Comparison of ENCODE assay signal across 1 cellular context in genomic region chr7:149216402-149216801, GRCh38.
TF ChIP-seq lines count a peak whose summit lies in the region.

No MANE protein-coding gene starts in this region.

TF ChIP-seq in K562, 482 proteins besides CTCF, POLR2A, EP300 and RAD21:
- TF ChIP-seq NFE2 (IDR thresholded peaks at IDR 0.05; ENCODE audit: low read depth) (peak; percentile 43), TCF3 (CRISPR knock-in tag; IDR thresholded peaks at IDR 0.05) (peak; percentile 57; the same call in 1 of the 2 replicates), ZNF75A (CRISPR knock-in tag; IDR thresholded peaks at IDR 0.05) (no peak), NCOA4 (IDR thresholded peaks at IDR 0.05; ENCODE audit: partially characterized antibody) (no peak), MYNN (IDR thresholded peaks at IDR 0.05) (peak; percentile 52; the same call in 1 of the 2 replicates), MYNN (CRISPR knock-in tag; IDR thresholded peaks at IDR 0.05) (no peak), RBM15 (IDR thresholded peaks at IDR 0.05; ENCODE audit: insufficient read depth, low read length) (no peak), ARHGAP35 (IDR thresholded peaks at IDR 0.05; ENCODE audit: partially characterized antibody) (no peak), KLF16 (IDR thresholded peaks at IDR 0.05) (no peak), E2F8 (IDR thresholded peaks at IDR 0.05; ENCODE audit: low read depth, partially characterized antibody) (no peak), TEAD4 (IDR thresholded peaks at IDR 0.05; ENCODE audit: low read length) (0 out of 2 replicates have a peak, but pooled peaks have one; percentile 14), TEAD4 (CRISPR knock-in tag; IDR thresholded peaks at IDR 0.05; ENCODE audit: borderline replicate concordance) (no peak), SETDB1 (IDR thresholded peaks at IDR 0.05; ENCODE audit: low read length) (no peak), PKNOX1 (IDR thresholded peaks at IDR 0.05) (peak; percentile 12; the same call in 1 of the 2 replicates), LEF1 (IDR thresholded peaks at IDR 0.05) (peak; percentile 68; the same call in 1 of the 2 replicates), KDM5B (IDR thresholded peaks at IDR 0.05; ENCODE audit: insufficient replicate concordance, low read depth, low read length) (no peak), TCF7 (IDR thresholded peaks at IDR 0.05; ENCODE audit: borderline replicate concordance) (peak; percentile 87), ATF4 (CRISPR knock-in tag; IDR thresholded peaks at IDR 0.05) (no peak), FOXP4 (CRISPR knock-in tag; IDR thresholded peaks at IDR 0.05; ENCODE audit: borderline replicate concordance) (no peak), E2F4 (CRISPR knock-in tag; IDR thresholded peaks at IDR 0.05; ENCODE audit: low read depth) (no peak), MYC (IDR thresholded peaks at IDR 0.05; ENCODE audit: low read depth, low read length) (no peak), MYC (CRISPR knock-in tag; IDR thresholded peaks at IDR 0.05; ENCODE audit: borderline replicate concordance, low read depth) (no peak), BCOR (IDR thresholded peaks at IDR 0.05) (no peak), NR2C1 (IDR thresholded peaks at IDR 0.05) (no peak), NR2C1 (tag; IDR thresholded peaks at IDR 0.05) (peak; percentile 62), TRIM28 (IDR thresholded peaks at IDR 0.05) (no peak), SOX6 (IDR thresholded peaks at IDR 0.05) (no peak), AFF4 (CRISPR knock-in tag; IDR thresholded peaks at IDR 0.05) (no peak), NR2C2 (CRISPR knock-in tag; IDR thresholded peaks at IDR 0.05) (no peak), NR2C2 (tag; IDR thresholded peaks at IDR 0.05) (0 out of 2 replicates have a peak, but pooled peaks have one; percentile 20), CBFA2T3 (IDR thresholded peaks at IDR 0.05) (peak; percentile 39; the same call in 1 of the 2 replicates), CBX5 (IDR thresholded peaks at IDR 0.05; ENCODE audit: borderline replicate concordance, low read depth) (no peak), ZNF77 (CRISPR knock-in tag; IDR thresholded peaks at IDR 0.05) (no peak)
